Comparison of ENCODE assay signal across 9 cellular contexts in genomic region chr6:90458353-90459224, GRCh38.
DNase-seq lines count a peak whose midpoint lies in the region; ATAC-seq and TF ChIP-seq lines count a peak whose summit lies in the region.
"Had no signal": no experiment of that assay in that cellular context is flagged by ENCODE, and none has a peak within 500 bp of the region (broad histone marks: within the 10 kb centered on the region; RNA-seq: fewer than 3 reads in every experiment).

No MANE protein-coding gene starts in this region.

- no peaks in the 10 kb centered on the region for H3K36me3 Mint-ChIP-seq in CD8-positive, alpha-beta T cell
- H3K36me3 Mint-ChIP-seq in activated naive CD4-positive, alpha-beta T cell treated with anti-CD3 and anti-CD28 coated beads, Interleukin-2, amount 50 U/mL, for 24 hours: no peaks in the 10 kb centered on the region

- POLR2A ChIA-PET in CD8-positive, alpha-beta T cell (lab: Charles Lee): interaction anchor here (0.6 to 1.3 kb wide), 2 partner anchors 15 to 337 kb away, joined by 3 to 4 read pairs; no protein-coding TSS in a partner anchor

- intact Hi-C loops in CD8-positive, alpha-beta T cell (cut with DNase I, micrococcal nuclease): no loop called here
- intact Hi-C loops in transverse colon (cut with DNase I; ENCODE audit: low total_unique reads): no loop called here

- peaks cover 38% of the 10 kb centered on the region for H3K4me1 Mint-ChIP-seq in CD8-positive, alpha-beta T cell (ENCODE audit: low read depth)
- peaks cover 75% of the 10 kb centered on the region for H3K4me1 Mint-ChIP-seq in activated naive CD4-positive, alpha-beta T cell treated with anti-CD3 and anti-CD28 coated beads, Interleukin-2, amount 50 U/mL, for 24 hours

- WGBS in transverse colon (ENCODE audit: low coverage in 1 of 2), 2 donors: 54 to 70% methylated on average over 3 to 10 of the region's 10 CpGs

- no peak for TF ChIP-seq EP300 in transverse colon (IDR thresholded peaks at IDR 0.05; ENCODE audit: low read depth)

- H3K36me3 ChIP-seq in CD8-positive, alpha-beta T cell (ENCODE audit: insufficient read depth, low read length): no peaks in the 10 kb centered on the region
- H3K36me3 ChIP-seq in transverse colon: no peaks in the 10 kb centered on the region

- H3K4me3 Mint-ChIP-seq in CD8-positive, alpha-beta T cell: peak overlapping the region; percentile 32
- peak overlapping the region; percentile 69 for H3K4me3 Mint-ChIP-seq in activated naive CD4-positive, alpha-beta T cell treated with anti-CD3 and anti-CD28 coated beads, Interleukin-2, amount 50 U/mL, for 24 hours

- peak; percentile 74 for ATAC-seq in CD8-positive, alpha-beta T cell
- ATAC-seq in HG02884 (IDR thresholded peaks at IDR 0.05; ENCODE audit: unreplicated experiment): no peak
- ATAC-seq in GM18517 (IDR thresholded peaks at IDR 0.05; ENCODE audit: unreplicated experiment): no peak

- H3K9me3 ChIP-seq in CD8-positive, alpha-beta T cell (ENCODE audit: low read length): no peaks in the 10 kb centered on the region
- H3K9me3 ChIP-seq in transverse colon: no peaks in the 10 kb centered on the region

- no peaks in the 10 kb centered on the region for H3K27me3 ChIP-seq in CD8-positive, alpha-beta T cell (ENCODE audit: insufficient read depth, low read length)
- H3K27me3 ChIP-seq in transverse colon: peaks cover 3% of the 10 kb centered on the region

- H3K27ac ChIP-seq in CD8-positive, alpha-beta T cell (ENCODE audit: low read depth, low read length): no peak overlapping the region
- no peak overlapping the region for H3K27ac ChIP-seq in transverse colon

- H3K4me1 ChIP-seq in CD8-positive, alpha-beta T cell (ENCODE audit: insufficient read depth, low read length): peaks cover 37% of the 10 kb centered on the region
- H3K4me1 ChIP-seq in transverse colon: no peaks in the 10 kb centered on the region

- H3K27me3 Mint-ChIP-seq in CD8-positive, alpha-beta T cell (ENCODE audit: low read depth): no peaks in the 10 kb centered on the region
- no peaks in the 10 kb centered on the region for H3K27me3 Mint-ChIP-seq in activated naive CD4-positive, alpha-beta T cell treated with anti-CD3 and anti-CD28 coated beads, Interleukin-2, amount 50 U/mL, for 24 hours

- TF ChIP-seq CTCF in CD8-positive, alpha-beta T cell (IDR thresholded peaks at IDR 0.05): no peak
- TF ChIP-seq CTCF in transverse colon (IDR thresholded peaks at IDR 0.05): no peak

- H3K9me3 Mint-ChIP-seq in CD8-positive, alpha-beta T cell: no peaks in the 10 kb centered on the region
- no peaks in the 10 kb centered on the region for H3K9me3 Mint-ChIP-seq in activated naive CD4-positive, alpha-beta T cell treated with anti-CD3 and anti-CD28 coated beads, Interleukin-2, amount 50 U/mL, for 24 hours

- H3K4me3 ChIP-seq in CD8-positive, alpha-beta T cell (ENCODE audit: low read depth, low read length): no peak overlapping the region
- H3K4me3 ChIP-seq in transverse colon: no peak overlapping the region

- CTCF ChIA-PET in CD8-positive, alpha-beta T cell (lab: Charles Lee): interaction anchor here (1.1 to 2.0 kb wide), 6 partner anchors 21 to 184 kb away, joined by 3 to 6 read pairs (median 4); no protein-coding TSS in a partner anchor

- in situ Hi-C loops in transverse colon (cut with MboI; ENCODE audit: low pct_ligation_motif_present in 1 of 4, low pct_unique_long_range_greater_than_20kb in 1 of 4, low sequenced_read_pairs in 3 of 4): no loop called here

- DNase-seq in CD8-positive, alpha-beta T cell: peak in 3 of 7 experiments; percentile 27 to 45 (median 43)
- DNase-seq in T-helper 22 cell (ENCODE audit: low read depth) (peak; percentile 56), NCI-H345 treated with DMSO at 0.1 percent for 48 hours (lab: John Stamatoyannopoulos, UW; ENCODE audit: unreplicated experiment) (no peak), transverse colon (no peak)
- peak; percentile 65 to 76 for DNase-seq in stimulated activated CD4-positive, alpha-beta T cell treated with anti-CD3 and anti-CD28 coated beads, Interleukin-12 subunit alpha, Interleukin-12 subunit beta, amount 100 ng/mL, for 24 hours (ENCODE audit: low read depth in 2 of 2)
- DNase-seq: retina had no signal

- TF ChIP-seq POLR2A in transverse colon (IDR thresholded peaks at IDR 0.05): no peak

- no peak overlapping the region for H3K27ac Mint-ChIP-seq in CD8-positive, alpha-beta T cell
- peak overlapping the region; percentile 93 for H3K27ac Mint-ChIP-seq in activated naive CD4-positive, alpha-beta T cell treated with anti-CD3 and anti-CD28 coated beads, Interleukin-2, amount 50 U/mL, for 24 hours

Comparison
In these comparisons a context has a peak if more than half of its experiments do, and no peak if none do; other contexts are left out.
1. DNase-seq: peak in T-helper 22 cell (single experiment) and stimulated activated CD4-positive, alpha-beta T cell treated with anti-CD3 and anti-CD28 coated beads, Interleukin-12 subunit alpha, Interleukin-12 subunit beta, amount 100 ng/mL, for 24 hours (2 of 2); none in NCI-H345 treated with DMSO at 0.1 percent for 48 hours (single experiment) and transverse colon (single experiment).